In the genomic region with DNA sequence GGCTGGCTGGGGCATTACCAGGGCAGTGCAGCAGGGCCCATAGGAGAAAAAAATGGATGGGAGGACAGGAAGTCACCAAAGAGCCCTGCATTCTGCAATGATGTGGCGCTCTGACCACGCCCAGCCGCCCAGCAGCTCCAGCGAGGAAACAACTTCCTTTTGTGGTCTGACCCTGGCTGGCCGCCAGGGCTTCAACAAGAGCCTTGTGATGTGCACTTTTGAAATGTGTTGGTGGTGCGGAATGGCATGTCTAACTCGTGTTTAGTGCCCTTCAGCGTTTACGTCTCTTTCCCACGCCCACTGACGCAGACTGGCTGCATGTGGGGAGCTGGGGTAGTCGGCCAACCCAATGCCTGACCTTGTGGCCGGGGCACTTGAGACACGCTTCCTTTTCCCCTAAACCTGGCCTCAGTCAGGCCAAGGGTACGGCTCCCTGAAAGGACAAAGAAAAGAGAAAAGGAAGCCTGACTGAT, we compare ENCODE assay signal across 8 cellular contexts.
DNase-seq lines count a peak whose midpoint lies in the region; ATAC-seq and TF ChIP-seq lines count a peak whose summit lies in the region.

No MANE protein-coding gene starts in this region.

- H3K27ac ChIP-seq in gastroesophageal sphincter (peak overlapping the region in 3 of 4 donors; percentile 40 to 43 (median 42)), uterus (no peak overlapping the region)

- H3K4me1 ChIP-seq in gastroesophageal sphincter (peaks cover 0 to 23% (median 0%) of the 10 kb centered on the region in 3 donors), uterus (no peaks in the 10 kb centered on the region)

- 61 to 62% methylated on average over 5 to 6 of the region's 15 CpGs for WGBS in gastroesophageal sphincter (ENCODE audit: low coverage in 1 of 2), 2 donors

- ATAC-seq in GM19324 (IDR thresholded peaks at IDR 0.05; ENCODE audit: low FRiP score, unreplicated experiment) (peak; percentile 68), HG03439 (IDR thresholded peaks at IDR 0.05; ENCODE audit: unreplicated experiment) (peak; percentile 93), gastroesophageal sphincter (peak; percentile 88)

- H3K9me3 ChIP-seq in gastroesophageal sphincter (no peaks in the 10 kb centered on the region), uterus (no peaks in the 10 kb centered on the region)

- no peak for TF ChIP-seq EP300 in gastroesophageal sphincter (IDR thresholded peaks at IDR 0.05)

- H3K27me3 ChIP-seq in gastroesophageal sphincter (no peaks in the 10 kb centered on the region), uterus (no peaks in the 10 kb centered on the region)

- no peaks in the 10 kb centered on the region for H3K36me3 ChIP-seq in gastroesophageal sphincter
- H3K36me3 ChIP-seq in uterus: no peaks in the 10 kb centered on the region

- TF ChIP-seq POLR2A in gastroesophageal sphincter (IDR thresholded peaks at IDR 0.05) (no peak), uterus (IDR thresholded peaks at IDR 0.05) (no peak)

- TF ChIP-seq CTCF in gastroesophageal sphincter (IDR thresholded peaks at IDR 0.05) (no peak), uterus (IDR thresholded peaks at IDR 0.05) (no peak)

- H3K4me3 ChIP-seq in gastroesophageal sphincter (no peak overlapping the region), uterus (no peak overlapping the region)

- intact Hi-C loops in uterus (cut with DNase I; ENCODE audit: low total_unique reads): no loop called here

- DNase-seq in AML-193 (lab: John Stamatoyannopoulos, UW) (peak; percentile 100), RPMI8226 (peak; percentile 97), pulmonary artery endothelial cell (ENCODE audit: low read depth, low spot score) (peak; percentile 81), uterus (peak; percentile 47 to 62)
- DNase-seq in activated effector memory CD4-positive, alpha-beta T cell treated with Interleukin-2 at 50 U/mL for 16 hours: peak; percentile 84

Comparison
In these comparisons a context has a peak if more than half of its experiments do, and no peak if none do; other contexts are left out.
1. H3K27ac ChIP-seq: peak in gastroesophageal sphincter (3 of 4); none in uterus (0 of 2).
2. Peak in every context shown above with its lines, with median percentiles within 50 percentile points of each other: DNase-seq and ATAC-seq.